Comparison of ENCODE assay signal across 18 cellular contexts in genomic region chr4:143555676-143556075, GRCh38.
"Had no signal": no experiment of that assay in that cellular context is flagged by ENCODE, and none has a peak within 500 bp of the region (broad histone marks: within the 10 kb centered on the region; RNA-seq: fewer than 3 reads in every experiment).

No MANE protein-coding gene starts in this region.

- H3K9ac ChIP-seq: SK-N-SH had no signal

- H3K27ac Mint-ChIP-seq: activated T-helper 2 cell treated with anti-CD3 and anti-CD28 coated beads, Interferon-gamma antibody, Interleukin-2, Interleukin-4, amounts not matched to agents 10 μg/mL and 5 μg/mL and 100 μg/mL, durations not matched to agents 14 hours and 24 hours and 36 hours; T-cell had no signal

- ATAC-seq: T-cell had no signal

- H3K27ac ChIP-seq: esophagus muscularis mucosa, sigmoid colon had no signal

- DNase-seq: activated CD4-positive, CD25-positive, alpha-beta regulatory T cell treated with anti-CD3 and anti-CD28 coated beads, Interleukin-2, amount 50 U/mL, for 72 hours; activated naive CD4-positive, alpha-beta T cell treated with anti-CD3 and anti-CD28 coated beads, Interleukin-2, amount 50 U/mL, for 16 hours; activated T-cell treated with anti-CD3 and anti-CD28 coated beads for 4 hours; amygdala; cerebellar nuclear complex; dermis blood vessel endothelial cell; foreskin fibroblast; left cardiac atrium; sigmoid colon; SK-N-SH; stimulated activated CD4-positive, alpha-beta T cell treated with anti-CD3 and anti-CD28 coated beads, Interleukin-12 subunit alpha, Interleukin-12 subunit beta, amount 100 ng/mL, for 4 hours; T-cell; T1000 had no signal

- H3K9me2 ChIP-seq: SK-N-SH had no signal

- H3K27me3 ChIP-seq: esophagus muscularis mucosa, sigmoid colon had no signal

- H3K9me3 ChIP-seq: esophagus muscularis mucosa, sigmoid colon, SK-N-SH had no signal

- H3K27me3 Mint-ChIP-seq: brain, T-cell had no signal

- H3K4me2 ChIP-seq: SK-N-SH had no signal

- H3K4me3 ChIP-seq: esophagus muscularis mucosa, lung, sigmoid colon had no signal

- H3K9me3 Mint-ChIP-seq: activated T-helper 2 cell treated with anti-CD3 and anti-CD28 coated beads, Interferon-gamma antibody, Interleukin-2, Interleukin-4, amounts not matched to agents 10 μg/mL and 5 μg/mL and 100 μg/mL, durations not matched to agents 14 hours and 24 hours and 36 hours; T-cell had no signal

- H3K4me1 Mint-ChIP-seq: neural crest cell had no signal

- H3K4me3 Mint-ChIP-seq: brain, neural crest cell, T-cell had no signal
